ENCODE assay signal across 1 cellular context in genomic region chr20:47464380-47465101, GRCh38.
TF ChIP-seq lines count a peak whose summit lies in the region.

No MANE protein-coding gene starts in this region.

TF ChIP-seq in K562, 482 proteins besides CTCF, POLR2A, EP300 and RAD21 (continued from another document and continues in another):
- TF ChIP-seq GMEB1 (CRISPR knock-in tag; IDR thresholded peaks at IDR 0.05) = 0 out of 2 replicates have a peak, but pooled peaks have one; percentile 9
- peak; percentile 33; the same call in 1 of the 2 replicates for TF ChIP-seq LEF1 (IDR thresholded peaks at IDR 0.05)
- TF ChIP-seq NFRKB (IDR thresholded peaks at IDR 0.05; ENCODE audit: low read depth) = peak; percentile 46; the same call in 1 of the 2 replicates
- peak; percentile 97 for TF ChIP-seq PKNOX1 (IDR thresholded peaks at IDR 0.05)
- 0 out of 2 replicates have a peak, but pooled peaks have one; percentile 18 for TF ChIP-seq DPF2 (IDR thresholded peaks at IDR 0.05)
- peak; percentile 55; the same call in 1 of the 2 replicates for TF ChIP-seq L3MBTL2 (IDR thresholded peaks at IDR 0.05)
- no peak for TF ChIP-seq ZBTB2 (IDR thresholded peaks at IDR 0.05)
- no peak for TF ChIP-seq ESRRA (IDR thresholded peaks at IDR 0.05; ENCODE audit: borderline replicate concordance, low read depth)
- peak; percentile 14; the same call in 1 of the 2 replicates for TF ChIP-seq JUND (IDR thresholded peaks at IDR 0.05; ENCODE audit: borderline replicate concordance, low read depth, low read length)
- no peak for TF ChIP-seq JUND (tag; IDR thresholded peaks at IDR 0.05; ENCODE audit: borderline replicate concordance, low read depth, low read length)
- no peak for TF ChIP-seq NR3C1 (CRISPR knock-in tag; IDR thresholded peaks at IDR 0.05)
- TF ChIP-seq JUN (IDR thresholded peaks at IDR 0.05; ENCODE audit: borderline replicate concordance, low read depth, low read length) = 0 out of 2 replicates have a peak, but pooled peaks have one; percentile 24
- TF ChIP-seq JUN (CRISPR knock-in tag; IDR thresholded peaks at IDR 0.05; ENCODE audit: borderline replicate concordance) = no peak
- peak; percentile 93 for TF ChIP-seq EWSR1 (IDR thresholded peaks at IDR 0.05; ENCODE audit: borderline replicate concordance, low read depth, partially characterized antibody)
- no peak for TF ChIP-seq ZNF518B (CRISPR knock-in tag; IDR thresholded peaks at IDR 0.05)
- 0 out of 2 replicates have a peak, but pooled peaks have one; percentile 16 for TF ChIP-seq ZEB2 (IDR thresholded peaks at IDR 0.05)
- peak; percentile 55 to 82; a peak in 2 of 4 replicates for TF ChIP-seq TRIM24 (IDR thresholded peaks at IDR 0.05)
- no peak for TF ChIP-seq IRF1 (CRISPR knock-in tag; IDR thresholded peaks at IDR 0.05; ENCODE audit: borderline replicate concordance)
- TF ChIP-seq BCLAF1 (IDR thresholded peaks at IDR 0.05; ENCODE audit: borderline replicate concordance in 1 of 2, control insufficient read depth in 1 of 2, low read depth in 2 of 2, low read length in 1 of 2) = peak in 1 of 2 experiments; percentile 66; a peak in 1 of 4 replicates
- peak; percentile 76 for TF ChIP-seq CTBP1 (IDR thresholded peaks at IDR 0.05; ENCODE audit: borderline replicate concordance)
- TF ChIP-seq ZNF589 (CRISPR knock-in tag; IDR thresholded peaks at IDR 0.05; ENCODE audit: low read depth) = 0 out of 2 replicates have a peak, but pooled peaks have one; percentile 19
- TF ChIP-seq MYC (IDR thresholded peaks at IDR 0.05; ENCODE audit: low read depth, low read length) = 0 out of 2 replicates have a peak, but pooled peaks have one; percentile 7
- no peak for TF ChIP-seq MYC (CRISPR knock-in tag; IDR thresholded peaks at IDR 0.05; ENCODE audit: borderline replicate concordance, low read depth)
- TF ChIP-seq MEIS2 (IDR thresholded peaks at IDR 0.05; ENCODE audit: partially characterized antibody) = peak; percentile 80
- TF ChIP-seq CEBPG (CRISPR knock-in tag; IDR thresholded peaks at IDR 0.05) = peak; percentile 89
- TF ChIP-seq CEBPG (tag; conservative IDR thresholded peaks at IDR 0.05 in 1 of 2, IDR thresholded peaks at IDR 0.05 in 1 of 2) = peak; percentile 86 to 91
- peak; percentile 85 for TF ChIP-seq CEBPB (tag; IDR thresholded peaks at IDR 0.05)
- peak; percentile 61; the same call in 1 of the 2 replicates for TF ChIP-seq NFIC (IDR thresholded peaks at IDR 0.05)
- TF ChIP-seq SFPQ (IDR thresholded peaks at IDR 0.05; ENCODE audit: low read depth, low read length) = no peak
- peak; percentile 32; the same call in 1 of the 2 replicates for TF ChIP-seq CXXC5 (CRISPR knock-in tag; IDR thresholded peaks at IDR 0.05)
